Comparison of ENCODE assay signal across 9 cellular contexts in genomic region chr19:50050406-50051223, GRCh38. TPM values are rescaled to one million over a fixed set of nuclear protein-coding genes. Genes with fewer than 3 reads are reported as not detected.
DNase-seq lines count a peak whose midpoint lies in the region; ATAC-seq, FAIRE-seq and TF ChIP-seq lines count a peak whose summit lies in the region.
"Had no signal": no experiment of that assay in that cellular context is flagged by ENCODE, and none has a peak within 500 bp of the region (broad histone marks: within the 10 kb centered on the region; RNA-seq: fewer than 3 reads in every experiment).

No MANE protein-coding gene starts in this region.

- H2BK5ac ChIP-seq in H1 (ENCODE audit: low read depth, low read length), result no peak overlapping the region

- no peak overlapping the region for H3K4ac ChIP-seq in H1 (replicated peaks; ENCODE audit: insufficient read length, low read depth, low read length)

- H3K4me3 ChIP-seq in H1 (ENCODE audit: extremely low read depth in 1 of 4, insufficient read depth in 2 of 4, low read depth in 3 of 4, low read length in 4 of 4), result peak overlapping the region; percentile 31 to 57 (median 45); a peak in 7 of 8 replicates

- no peak for FAIRE-seq in H1 (lab: Jason Lieb, UNC)
- FAIRE-seq: A204.1 had no signal

- TF ChIP-seq POLR2A in H1 (IDR thresholded peaks at IDR 0.05; ENCODE audit: control extremely low read depth in 1 of 2, low read depth in 2 of 2, low read length in 2 of 2), result no peak

- H3K4me2 ChIP-seq in H1 (ENCODE audit: insufficient read depth in 1 of 2, low read depth in 2 of 2, low read length in 2 of 2), result peak overlapping the region; percentile 36 to 63

- H2BK120ac ChIP-seq in H1 (replicated peaks; ENCODE audit: low read depth, low read length), result no peak overlapping the region

- H2AK5ac ChIP-seq in H1 (ENCODE audit: low read depth, low read length), result no peak overlapping the region

- no peaks in the 10 kb centered on the region for H3K27me3 ChIP-seq in H1 (replicated peaks in 1 of 4; ENCODE audit: control insufficient read depth in 3 of 4, extremely low read depth in 1 of 4, insufficient read depth in 3 of 4, low read length in 3 of 4)

- H4K20me1 ChIP-seq in H1 (replicated peaks in 1 of 2; ENCODE audit: control insufficient read depth in 1 of 2, insufficient read depth in 2 of 2, low read length in 2 of 2), result no peaks in the 10 kb centered on the region

- POLR2A ChIA-PET in H1 (lab: Charles Lee; ENCODE audit: partially characterized antibody), result interaction anchor here (1.0 to 1.6 kb wide), 2 partner anchors 9 to 121 kb away, joined by 3 read pairs; partner anchors contain the start of gene NUP62

- H3K14ac ChIP-seq in H1 (ENCODE audit: insufficient read length), result no peak overlapping the region

- H4K8ac ChIP-seq in H1 (ENCODE audit: extremely low read depth, insufficient read depth, low read length), result no peak overlapping the region

- no peak overlapping the region for H2BK20ac ChIP-seq in H1 (ENCODE audit: low read length)

- no peak overlapping the region for H3K9ac ChIP-seq in H1 (replicated peaks in 1 of 4; ENCODE audit: extremely low read depth in 1 of 4, low read depth in 3 of 4, low read length in 3 of 4)

- no peak overlapping the region for H3K27ac ChIP-seq in H1 (ENCODE audit: low read depth, low read length)

- peaks cover 11 to 26% (median 21%) of the 10 kb centered on the region in 4 experiments for H3K36me3 ChIP-seq in H1 (ENCODE audit: control insufficient read depth in 2 of 4, insufficient read depth in 4 of 4, low read length in 3 of 4)

- DNase-seq in NCI-H1436 (lab: John Stamatoyannopoulos, UW) (peak; percentile 70), NCI-H1436 treated with DMSO at 0.1 percent for 48 hours (lab: John Stamatoyannopoulos, UW) (no peak), NCI-H524 treated with DMSO at 0.1 percent for 48 hours (lab: John Stamatoyannopoulos, UW) (peak; percentile 28), H1 (ENCODE audit: low read depth in 1 of 2, low spot score in 2 of 2) (peak in 1 of 2 experiments; percentile 63), mesenteric fat pad (ENCODE audit: low spot score) (peak; percentile 92)
- peak; percentile 24 to 43 (median 39) for DNase-seq in activated CD8-positive, alpha-beta memory T cell treated with anti-CD3 and anti-CD28 coated beads for 48 hours (ENCODE audit: low read depth in 2 of 3, low spot score in 2 of 3)
- peak; percentile 69 for DNase-seq in stimulated activated CD8-positive, alpha-beta memory T cell treated with anti-CD3 and anti-CD28 coated beads, Interleukin-12 subunit alpha, Interleukin-12 subunit beta, amount 100 ng/mL, for 4 hours (ENCODE audit: low read depth)

- H3K4me1 ChIP-seq in H1 (replicated peaks in 1 of 4; ENCODE audit: control insufficient read depth in 3 of 4, insufficient read depth in 4 of 4, low read length in 3 of 4), result no peaks in the 10 kb centered on the region

- peaks cover 44 to 59% of the 10 kb centered on the region in 2 experiments for H3K9me3 ChIP-seq in H1 (ENCODE audit: insufficient read depth in 2 of 2, low read depth in 1 of 2, low read length in 1 of 2)

- TF ChIP-seq EP300 in H1 (IDR thresholded peaks at IDR 0.05; ENCODE audit: borderline replicate concordance in 1 of 2, low read depth in 2 of 2, low read length in 2 of 2), result no peak

- H3K23ac ChIP-seq in H1 (ENCODE audit: insufficient read length), result no peak overlapping the region

- no peaks in the 10 kb centered on the region for H3K79me2 ChIP-seq in H1 (ENCODE audit: control insufficient read depth in 1 of 2, insufficient read depth in 2 of 2, low read length in 2 of 2)

- no peak overlapping the region for H2BK15ac ChIP-seq in H1 (ENCODE audit: low read length)

- H3K18ac ChIP-seq in H1 (ENCODE audit: extremely low read depth, low read length), result no peak overlapping the region

- 0 out of 2 replicates have a peak, but pooled peaks cover 3% of the 10 kb centered on the region for H3K23me2 ChIP-seq in H1 (ENCODE audit: low read depth, low read length)

- CTCF ChIA-PET in H1 (lab: Charles Lee; ENCODE audit: partially characterized antibody), result interaction anchor here (1.0 to 1.1 kb wide), 2 partner anchors 15 to 86 kb away, joined by 3 to 5 read pairs; no protein-coding TSS in a partner anchor

- H3K79me1 ChIP-seq in H1 (ENCODE audit: low read depth, low read length), result no peaks in the 10 kb centered on the region

- no peak overlapping the region for H4K5ac ChIP-seq in H1 (ENCODE audit: insufficient read length, low read depth, low read length)

- ATAC-seq in HG02970 (IDR thresholded peaks at IDR 0.05; ENCODE audit: low FRiP score, unreplicated experiment), result no peak

- no peak for TF ChIP-seq RAD21 in H1 (IDR thresholded peaks at IDR 0.05 in 1 of 2, conservative IDR thresholded peaks at IDR 0.05 in 1 of 2; ENCODE audit: low read depth in 2 of 2, low read length in 2 of 2)

- 0 out of 2 replicates have a peak overlapping the region, but pooled peaks have one; percentile 40 for H2AFZ ChIP-seq in H1 (ENCODE audit: low read length)

- 46% methylated on average over 51 of the region's 51 CpGs; no CpG with 5 or more reads in 1 of the 2 experiments for WGBS in H1 (ENCODE audit: extremely low coverage in 1 of 2, insufficient coverage in 1 of 2, insufficient read length in 1 of 2, insufficient replicate concordance in 2 of 2, low coverage in 1 of 2, low lambda C conversion rate in 2 of 2, missing lambda C conversion rate in 1 of 2), 2 experiments

- no peak for TF ChIP-seq CTCF in H1 (IDR thresholded peaks at IDR 0.05; ENCODE audit: control extremely low read depth in 1 of 3, insufficient read depth in 1 of 3, low read depth in 1 of 3, low read length in 3 of 3)

- no peak overlapping the region for H2BK12ac ChIP-seq in H1 (ENCODE audit: low read depth, low read length)

- no peak overlapping the region for H4K91ac ChIP-seq in H1 (replicated peaks; ENCODE audit: insufficient read length, low read length)

- H3K56ac ChIP-seq in H1 (replicated peaks; ENCODE audit: insufficient read length, low read depth, low read length), result no peak overlapping the region

TF ChIP-seq in H1, 55 proteins besides CTCF, POLR2A, EP300 and RAD21:
- no peak for TF ChIP-seq SP1 (IDR thresholded peaks at IDR 0.05; ENCODE audit: low read depth, low read length)
- TF ChIP-seq SIX5 (IDR thresholded peaks at IDR 0.05; ENCODE audit: low read depth, low read length), result no peak
- peak; percentile 78 to 91; a peak in 2 of 4 replicates for TF ChIP-seq SIN3A (conservative IDR thresholded peaks at IDR 0.05 in 1 of 2, IDR thresholded peaks at IDR 0.05 in 1 of 2; ENCODE audit: low read depth in 1 of 2, low read length in 2 of 2)
- TF ChIP-seq RFX5 (IDR thresholded peaks at IDR 0.05; ENCODE audit: borderline replicate concordance, low read depth, low read length), result peak; percentile 77

RNA-seq across cellular contexts. Expression of gene ZNF473, which starts 24.8 kb away (rescaled TPM):
- total RNA-seq in H1 (2021; fragmentation: NEBNext Ultra II Directional; extraction: Animal tissue kit (Norgen Biotek cat#: 25700)), result 11.0 and 11.7 TPM in 2 replicates
- polyA plus RNA-seq in H1 (2011; rRNA removed), result 5.2 and 5.8 TPM in 2 replicates
- 7.0 TPM for polyA plus RNA-seq in H1 (2011; cell fraction: cytosol; rRNA removed)
- 15.3 TPM for polyA plus RNA-seq in H1 (2011; cell fraction: nucleus; rRNA removed)
- 5.4 to 8.6 TPM (median 6.7 TPM) in 4 replicates for polyA plus RNA-seq in H1 (2012, experiment 1 of 2)
- polyA plus RNA-seq in H1 (2012, experiment 2 of 2), result 0.75 TPM
- 5.4 TPM for polyA plus RNA-seq in H1 (2013, experiment 1 of 2)
- polyA plus RNA-seq in H1 (2013, experiment 2 of 2), result 4.7 TPM
- polyA minus RNA-seq in H1 (2011; rRNA and poly(A)+ RNA removed), result 21.4 and 23.0 TPM in 2 replicates
- 9.7 TPM for polyA minus RNA-seq in H1 (2011; cell fraction: cytosol; rRNA and poly(A)+ RNA removed)
- polyA minus RNA-seq in H1 (2011; cell fraction: nucleus; rRNA and poly(A)+ RNA removed), result 21.8 TPM
- 6.8 TPM for total RNA-seq in mesenteric fat pad

RNA-seq across cellular contexts. Expression of gene VRK3, which starts 25.4 kb away (rescaled TPM):
- 34.5 and 36.1 TPM in 2 replicates for total RNA-seq in H1 (2021; fragmentation: NEBNext Ultra II Directional; extraction: Animal tissue kit (Norgen Biotek cat#: 25700))
- polyA plus RNA-seq in H1 (2011; rRNA removed), result 18.4 and 21.3 TPM in 2 replicates
- 24.1 TPM for polyA plus RNA-seq in H1 (2011; cell fraction: cytosol; rRNA removed)
- 24.9 TPM for polyA plus RNA-seq in H1 (2011; cell fraction: nucleus; rRNA removed)
- polyA plus RNA-seq in H1 (2012, experiment 1 of 2), result 28.5 to 33.8 TPM (median 30.1 TPM) in 4 replicates
- polyA plus RNA-seq in H1 (2012, experiment 2 of 2), result 27.2 TPM
- 21.5 TPM for polyA plus RNA-seq in H1 (2013, experiment 1 of 2)
- polyA plus RNA-seq in H1 (2013, experiment 2 of 2), result 20.4 TPM
- 15.9 and 19.5 TPM in 2 replicates for polyA minus RNA-seq in H1 (2011; rRNA and poly(A)+ RNA removed)
- polyA minus RNA-seq in H1 (2011; cell fraction: cytosol; rRNA and poly(A)+ RNA removed), result 10.3 TPM
- polyA minus RNA-seq in H1 (2011; cell fraction: nucleus; rRNA and poly(A)+ RNA removed), result 24.9 TPM
- total RNA-seq in mesenteric fat pad, result 27.5 TPM
